In genomic region chr12:68761901-68762630, GRCh38 we compare ENCODE assay signal across 1 cellular context.
TF ChIP-seq lines count a peak whose summit lies in the region.

No MANE protein-coding gene starts in this region.

TF ChIP-seq in HepG2, 621 proteins besides CTCF, POLR2A, EP300 and RAD21:
- TF ChIP-seq, protein P1, sequence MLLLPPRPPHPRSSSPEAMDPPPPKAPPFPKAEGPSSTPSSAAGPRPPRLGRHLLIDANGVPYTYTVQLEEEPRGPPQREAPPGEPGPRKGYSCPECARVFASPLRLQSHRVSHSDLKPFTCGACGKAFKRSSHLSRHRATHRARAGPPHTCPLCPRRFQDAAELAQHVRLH (CRISPR knock-in tag; IDR thresholded peaks at IDR 0.05; ENCODE audit: borderline replicate concordance, low read depth): no peak
- TF ChIP-seq, protein P2, sequence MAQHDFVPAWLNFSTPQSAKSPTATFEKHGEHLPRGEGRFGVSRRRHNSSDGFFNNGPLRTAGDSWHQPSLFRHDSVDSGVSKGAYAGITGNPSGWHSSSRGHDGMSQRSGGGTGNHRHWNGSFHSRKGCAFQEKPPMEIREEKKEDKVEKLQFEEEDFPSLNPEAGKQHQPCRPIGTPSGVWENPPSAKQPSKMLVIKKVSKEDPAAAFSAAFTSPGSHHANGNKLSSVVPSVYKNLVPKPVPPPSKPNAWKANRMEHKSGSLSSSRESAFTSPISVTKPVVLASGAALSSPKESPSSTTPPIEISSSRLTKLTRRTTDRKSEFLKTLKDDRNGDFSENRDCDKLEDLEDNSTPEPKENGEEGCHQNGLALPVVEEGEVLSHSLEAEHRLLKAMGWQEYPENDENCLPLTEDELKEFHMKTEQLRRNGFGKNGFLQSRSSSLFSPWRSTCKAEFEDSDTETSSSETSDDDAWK (CRISPR knock-in tag; IDR thresholded peaks at IDR 0.05): no peak
- TF ChIP-seq ZNF12 (CRISPR knock-in tag; IDR thresholded peaks at IDR 0.05) (no peak), ZBTB38 (CRISPR knock-in tag; IDR thresholded peaks at IDR 0.05) (no peak), TOPORS (CRISPR knock-in tag; IDR thresholded peaks at IDR 0.05) (no peak), HOMEZ (CRISPR knock-in tag; IDR thresholded peaks at IDR 0.05; ENCODE audit: low read depth) (no peak), POLR2AphosphoS5 (IDR thresholded peaks at IDR 0.05; ENCODE audit: low read depth, low read length) (no peak), CREM (IDR thresholded peaks at IDR 0.05) (no peak), CREM (CRISPR knock-in tag; IDR thresholded peaks at IDR 0.05) (no peak), CC2D1A (CRISPR knock-in tag; IDR thresholded peaks at IDR 0.05) (no peak), FLYWCH1 (CRISPR knock-in tag; IDR thresholded peaks at IDR 0.05) (no peak), SMAD1 (CRISPR knock-in tag; IDR thresholded peaks at IDR 0.05; ENCODE audit: borderline replicate concordance, low read depth) (no peak), ZNF720 (CRISPR knock-in tag; IDR thresholded peaks at IDR 0.05) (no peak), KAT8 (CRISPR knock-in tag; IDR thresholded peaks at IDR 0.05) (no peak)
- TF ChIP-seq, protein P3, sequence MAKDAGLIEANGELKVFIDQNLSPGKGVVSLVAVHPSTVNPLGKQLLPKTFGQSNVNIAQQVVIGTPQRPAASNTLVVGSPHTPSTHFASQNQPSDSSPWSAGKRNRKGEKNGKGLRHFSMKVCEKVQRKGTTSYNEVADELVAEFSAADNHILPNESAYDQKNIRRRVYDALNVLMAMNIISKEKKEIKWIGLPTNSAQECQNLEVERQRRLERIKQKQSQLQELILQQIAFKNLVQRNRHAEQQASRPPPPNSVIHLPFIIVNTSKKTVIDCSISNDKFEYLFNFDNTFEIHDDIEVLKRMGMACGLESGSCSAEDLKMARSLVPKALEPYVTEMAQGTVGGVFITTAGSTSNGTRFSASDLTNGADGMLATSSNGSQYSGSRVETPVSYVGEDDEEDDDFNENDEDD (CRISPR knock-in tag; IDR thresholded peaks at IDR 0.05; ENCODE audit: borderline replicate concordance): no peak
- TF ChIP-seq, protein P4, sequence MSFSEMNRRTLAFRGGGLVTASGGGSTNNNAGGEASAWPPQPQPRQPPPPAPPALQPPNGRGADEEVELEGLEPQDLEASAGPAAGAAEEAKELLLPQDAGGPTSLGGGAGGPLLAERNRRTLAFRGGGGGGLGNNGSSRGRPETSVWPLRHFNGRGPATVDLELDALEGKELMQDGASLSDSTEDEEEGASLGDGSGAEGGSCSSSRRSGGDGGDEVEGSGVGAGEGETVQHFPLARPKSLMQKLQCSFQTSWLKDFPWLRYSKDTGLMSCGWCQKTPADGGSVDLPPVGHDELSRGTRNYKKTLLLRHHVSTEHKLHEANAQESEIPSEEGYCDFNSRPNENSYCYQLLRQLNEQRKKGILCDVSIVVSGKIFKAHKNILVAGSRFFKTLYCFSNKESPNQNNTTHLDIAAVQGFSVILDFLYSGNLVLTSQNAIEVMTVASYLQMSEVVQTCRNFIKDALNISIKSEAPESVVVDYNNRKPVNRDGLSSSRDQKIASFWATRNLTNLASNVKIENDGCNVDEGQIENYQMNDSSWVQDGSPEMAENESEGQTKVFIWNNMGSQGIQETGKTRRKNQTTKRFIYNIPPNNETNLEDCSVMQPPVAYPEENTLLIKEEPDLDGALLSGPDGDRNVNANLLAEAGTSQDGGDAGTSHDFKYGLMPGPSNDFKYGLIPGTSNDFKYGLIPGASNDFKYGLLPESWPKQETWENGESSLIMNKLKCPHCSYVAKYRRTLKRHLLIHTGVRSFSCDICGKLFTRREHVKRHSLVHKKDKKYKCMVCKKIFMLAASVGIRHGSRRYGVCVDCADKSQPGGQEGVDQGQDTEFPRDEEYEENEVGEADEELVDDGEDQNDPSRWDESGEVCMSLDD (CRISPR knock-in tag; IDR thresholded peaks at IDR 0.05; ENCODE audit: borderline replicate concordance): no peak
